1 cellular context compared by ENCODE assay signal in the genomic region with DNA sequence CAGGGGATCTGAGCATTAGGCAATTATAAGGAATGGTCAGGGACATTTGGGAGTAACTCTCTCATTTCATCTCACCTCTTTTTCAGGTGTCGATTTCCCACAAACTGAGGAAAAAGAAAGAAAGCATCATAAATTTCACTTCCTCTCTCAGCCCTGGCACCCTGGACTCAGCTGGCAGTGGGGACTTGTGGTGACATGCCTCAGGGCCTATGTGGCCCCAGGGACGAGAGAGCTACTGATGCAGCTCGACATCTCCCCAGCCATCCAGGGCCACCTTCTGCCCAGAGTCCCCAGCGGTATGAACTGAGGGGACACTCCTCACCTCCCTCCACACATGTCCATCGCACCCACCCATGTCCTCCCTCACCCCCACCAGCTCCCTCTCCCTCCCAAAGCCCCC.
TF ChIP-seq lines count a peak whose summit lies in the region.

No MANE protein-coding gene starts in this region.

TF ChIP-seq in SK-N-SH, 30 proteins besides CTCF, POLR2A, EP300 and RAD21:
- TF ChIP-seq CHD2 (IDR thresholded peaks at IDR 0.05; ENCODE audit: low read length, partially characterized antibody) (no peak), RCOR1 (IDR thresholded peaks at IDR 0.05; ENCODE audit: low read length) (no peak), POLR2AphosphoS5 (IDR thresholded peaks at IDR 0.05; ENCODE audit: low read depth, low read length) (no peak), RFX5 (IDR thresholded peaks at IDR 0.05; ENCODE audit: low read length) (no peak), FOXM1 (IDR thresholded peaks at IDR 0.05; ENCODE audit: low read depth) (no peak)
